8 cellular contexts compared by ENCODE assay signal in the genomic region with DNA sequence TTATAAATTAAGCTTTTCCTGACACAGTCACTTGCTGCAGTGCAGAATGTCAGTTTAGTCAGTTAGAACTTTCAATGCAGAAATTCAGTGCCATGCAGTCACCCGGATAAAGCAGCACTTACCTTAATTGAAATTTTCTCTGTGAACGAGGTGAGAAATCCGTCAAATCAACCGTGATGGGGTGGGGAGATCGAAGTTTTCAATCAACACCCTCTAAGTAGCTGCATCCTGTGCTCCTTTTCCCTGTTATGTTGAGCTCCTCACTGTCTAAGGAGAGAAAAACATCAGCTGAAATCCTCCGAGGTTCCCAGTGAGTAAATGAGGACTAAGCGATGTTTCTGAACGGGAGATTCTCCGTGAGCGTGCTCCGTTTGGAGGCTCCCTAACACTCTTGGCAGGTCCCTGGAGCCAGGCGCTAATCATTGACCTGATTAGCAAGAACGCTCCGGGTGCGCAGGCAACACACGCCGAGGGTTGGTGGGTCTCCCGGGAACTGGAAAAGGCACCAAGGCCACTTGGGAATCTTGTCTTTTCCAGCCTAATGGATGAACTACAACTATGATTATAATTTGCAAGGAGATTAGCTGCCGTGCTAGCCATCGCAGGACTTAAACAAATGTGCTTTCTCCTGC. TPM values are rescaled to one million over a fixed set of nuclear protein-coding genes. Genes with fewer than 3 reads are reported as not detected.
DNase-seq lines count a peak whose midpoint lies in the region; ATAC-seq, FAIRE-seq and TF ChIP-seq lines count a peak whose summit lies in the region.
"Not testable (repeated sequence)": the region's sequence is repeated elsewhere in the genome, so short reads cannot be mapped to it uniquely, and the experiment has no call there.

No MANE protein-coding gene starts in this region.

- peaks cover 15% of the 10 kb centered on the region for H3K27me3 Mint-ChIP-seq in activated T-helper 17 cell treated with anti-CD3 and anti-CD28 coated beads, Interleukin-2, amount 50 U/mL, for 72 hours

- intact Hi-C loops in left lung (cut with DNase I), result not testable (repeated sequence)

- peak; percentile 84 for FAIRE-seq in D721Med (lab: Jason Lieb, UNC)

- WGBS in upper lobe of left lung, 2 donors, result 6% methylated on average over 6 to 13 of the region's 20 CpGs

- not testable (repeated sequence) for H3K36me3 Mint-ChIP-seq in activated T-helper 17 cell treated with anti-CD3 and anti-CD28 coated beads, Interleukin-2, amount 50 U/mL, for 72 hours (ENCODE audit: low read depth)

- ATAC-seq in activated T-helper 17 cell treated with anti-CD3 and anti-CD28 coated beads, Interleukin-2, amount 50 U/mL, for 72 hours (replicated peaks), result not testable (repeated sequence)
- ATAC-seq in left lung (peak; percentile 36), upper lobe of left lung (ENCODE audit: low FRiP score in 2 of 2) (peak in 1 of 2 donors; percentile 49)

- not testable (repeated sequence) for H3K27ac ChIP-seq in left lung
- H3K27ac ChIP-seq in upper lobe of left lung, result peak overlapping the region in 1 of 4 donors; percentile 1

- peaks cover 16 to 51% of the 10 kb centered on the region in 2 donors for H3K27me3 ChIP-seq in left lung
- H3K27me3 ChIP-seq in neuron (ENCODE audit: insufficient read depth, low read length); upper lobe of left lung: not testable (repeated sequence)

- H3K9me3 Mint-ChIP-seq in activated T-helper 17 cell treated with anti-CD3 and anti-CD28 coated beads, Interleukin-2, amount 50 U/mL, for 72 hours, result not testable (repeated sequence)

- not testable (repeated sequence) for H3K4me1 Mint-ChIP-seq in activated T-helper 17 cell treated with anti-CD3 and anti-CD28 coated beads, Interleukin-2, amount 50 U/mL, for 72 hours

- H3K4me3 Mint-ChIP-seq in activated T-helper 17 cell treated with anti-CD3 and anti-CD28 coated beads, Interleukin-2, amount 50 U/mL, for 72 hours, result peak overlapping the region; percentile 9

- H3K4me3 ChIP-seq in LNCaP clone FGC (ENCODE audit: low read depth, low read length) (peak overlapping the region; percentile 61), epithelial cell of proximal tubule (ENCODE audit: low read depth, low read length) (peak overlapping the region; percentile 35), neuron (ENCODE audit: low read length) (peak overlapping the region; percentile 8), upper lobe of left lung (peak overlapping the region in 3 of 4 donors; percentile 9 to 28 (median 27))
- H3K4me3 ChIP-seq in left lung, result not testable (repeated sequence)

- not testable (repeated sequence) for H3K27ac Mint-ChIP-seq in activated T-helper 17 cell treated with anti-CD3 and anti-CD28 coated beads, Interleukin-2, amount 50 U/mL, for 72 hours

- TF ChIP-seq EP300 in upper lobe of left lung (IDR thresholded peaks at IDR 0.05), result not testable (repeated sequence)

- not testable (repeated sequence) for TF ChIP-seq POLR2A in upper lobe of left lung (IDR thresholded peaks at IDR 0.05)

- not testable (repeated sequence) for DNase-seq in D721Med (ENCODE audit: insufficient read length, low spot score); LNCaP clone FGC (ENCODE audit: low read depth); epithelial cell of proximal tubule (ENCODE audit: low read depth); left lung; upper lobe of left lung
- peak; percentile 63 for DNase-seq in SHP77 treated with DMSO at 0.1 percent for 48 hours (lab: John Stamatoyannopoulos, UW)

- not testable (repeated sequence) for H3K36me3 ChIP-seq in left lung; neuron (ENCODE audit: insufficient read depth, low read length); upper lobe of left lung

- TF ChIP-seq CTCF in D721Med (IDR thresholded peaks at IDR 0.05; ENCODE audit: insufficient read depth, missing control alignments); LNCaP clone FGC (IDR thresholded peaks at IDR 0.05; ENCODE audit: control insufficient read depth, extremely low read depth, insufficient read depth); epithelial cell of proximal tubule (conservative IDR thresholded peaks at IDR 0.05; ENCODE audit: low read depth, low read length); left lung (IDR thresholded peaks at IDR 0.05); upper lobe of left lung (IDR thresholded peaks at IDR 0.05): not testable (repeated sequence)

- H3K4me1 ChIP-seq in left lung; neuron (ENCODE audit: insufficient read depth, low read length); upper lobe of left lung: not testable (repeated sequence)

- H2AFZ ChIP-seq in neuron (ENCODE audit: low read depth, low read length), result not testable (repeated sequence)

- not testable (repeated sequence) for H3K9me3 ChIP-seq in left lung; neuron (ENCODE audit: low read length); upper lobe of left lung

RNA-seq across cellular contexts. Expression of gene BDP1, which starts 9.8 kb away (rescaled TPM):
- total RNA-seq in activated T-helper 17 cell treated with anti-CD3 and anti-CD28 coated beads, Interleukin-2, amount 50 U/mL, for 72 hours, result 10 to 100 TPM; 27.1 to 34.4 TPM
- total RNA-seq in epithelial cell of proximal tubule (18.2 and 20.5 TPM in 2 replicates), left lung (10 to 100 TPM; 24.7 to 27.6 TPM), upper lobe of left lung (10 to 100 TPM; 22.2 to 75.4 (median 31.1) TPM)
